1 cellular context compared by ENCODE assay signal in the genomic region with DNA sequence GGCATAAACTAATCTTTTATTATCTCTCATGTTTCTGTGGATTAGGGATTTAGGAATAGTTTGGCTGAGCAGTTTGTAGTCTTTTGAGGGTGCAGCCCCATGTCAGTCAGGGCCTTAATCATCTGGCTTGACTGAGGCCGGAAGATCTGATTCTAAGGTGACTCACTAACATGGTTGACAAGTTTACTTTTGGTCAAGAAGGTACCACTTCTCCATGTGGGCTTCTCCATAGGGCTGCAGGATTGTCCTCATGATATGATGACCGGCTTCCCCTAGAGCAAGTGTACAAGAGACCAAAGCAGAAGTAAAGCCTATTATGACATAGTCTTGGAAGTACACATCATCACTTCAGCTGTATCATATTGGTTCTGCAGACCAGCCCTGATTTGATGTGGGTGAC.
TF ChIP-seq lines count a peak whose summit lies in the region.

No MANE protein-coding gene starts in this region.

TF ChIP-seq in HepG2, 621 proteins besides CTCF, POLR2A, EP300 and RAD21:
- TF ChIP-seq CBX1 (IDR thresholded peaks at IDR 0.05; ENCODE audit: low read depth) (no peak), RFX1 (IDR thresholded peaks at IDR 0.05) (no peak), BHLHE40 (IDR thresholded peaks at IDR 0.05; ENCODE audit: low read length) (no peak), ZSCAN20 (CRISPR knock-in tag; IDR thresholded peaks at IDR 0.05; ENCODE audit: borderline replicate concordance) (no peak), ZNF335 (CRISPR knock-in tag; IDR thresholded peaks at IDR 0.05) (no peak), ZNF33A (CRISPR knock-in tag; IDR thresholded peaks at IDR 0.05; ENCODE audit: borderline replicate concordance) (no peak), ZNF660 (CRISPR knock-in tag; IDR thresholded peaks at IDR 0.05; ENCODE audit: borderline replicate concordance, low read depth) (no peak), ZNF737 (CRISPR knock-in tag; IDR thresholded peaks at IDR 0.05; ENCODE audit: borderline replicate concordance) (no peak), EED (CRISPR knock-in tag; IDR thresholded peaks at IDR 0.05) (no peak), U2AF2 (IDR thresholded peaks at IDR 0.05; ENCODE audit: low read depth, low read length) (no peak), SSRP1 (CRISPR knock-in tag; IDR thresholded peaks at IDR 0.05) (no peak), NCOA1 (CRISPR knock-in tag; IDR thresholded peaks at IDR 0.05) (no peak), MZF1 (CRISPR knock-in tag; IDR thresholded peaks at IDR 0.05; ENCODE audit: borderline replicate concordance) (no peak)
- TF ChIP-seq, protein P1, sequence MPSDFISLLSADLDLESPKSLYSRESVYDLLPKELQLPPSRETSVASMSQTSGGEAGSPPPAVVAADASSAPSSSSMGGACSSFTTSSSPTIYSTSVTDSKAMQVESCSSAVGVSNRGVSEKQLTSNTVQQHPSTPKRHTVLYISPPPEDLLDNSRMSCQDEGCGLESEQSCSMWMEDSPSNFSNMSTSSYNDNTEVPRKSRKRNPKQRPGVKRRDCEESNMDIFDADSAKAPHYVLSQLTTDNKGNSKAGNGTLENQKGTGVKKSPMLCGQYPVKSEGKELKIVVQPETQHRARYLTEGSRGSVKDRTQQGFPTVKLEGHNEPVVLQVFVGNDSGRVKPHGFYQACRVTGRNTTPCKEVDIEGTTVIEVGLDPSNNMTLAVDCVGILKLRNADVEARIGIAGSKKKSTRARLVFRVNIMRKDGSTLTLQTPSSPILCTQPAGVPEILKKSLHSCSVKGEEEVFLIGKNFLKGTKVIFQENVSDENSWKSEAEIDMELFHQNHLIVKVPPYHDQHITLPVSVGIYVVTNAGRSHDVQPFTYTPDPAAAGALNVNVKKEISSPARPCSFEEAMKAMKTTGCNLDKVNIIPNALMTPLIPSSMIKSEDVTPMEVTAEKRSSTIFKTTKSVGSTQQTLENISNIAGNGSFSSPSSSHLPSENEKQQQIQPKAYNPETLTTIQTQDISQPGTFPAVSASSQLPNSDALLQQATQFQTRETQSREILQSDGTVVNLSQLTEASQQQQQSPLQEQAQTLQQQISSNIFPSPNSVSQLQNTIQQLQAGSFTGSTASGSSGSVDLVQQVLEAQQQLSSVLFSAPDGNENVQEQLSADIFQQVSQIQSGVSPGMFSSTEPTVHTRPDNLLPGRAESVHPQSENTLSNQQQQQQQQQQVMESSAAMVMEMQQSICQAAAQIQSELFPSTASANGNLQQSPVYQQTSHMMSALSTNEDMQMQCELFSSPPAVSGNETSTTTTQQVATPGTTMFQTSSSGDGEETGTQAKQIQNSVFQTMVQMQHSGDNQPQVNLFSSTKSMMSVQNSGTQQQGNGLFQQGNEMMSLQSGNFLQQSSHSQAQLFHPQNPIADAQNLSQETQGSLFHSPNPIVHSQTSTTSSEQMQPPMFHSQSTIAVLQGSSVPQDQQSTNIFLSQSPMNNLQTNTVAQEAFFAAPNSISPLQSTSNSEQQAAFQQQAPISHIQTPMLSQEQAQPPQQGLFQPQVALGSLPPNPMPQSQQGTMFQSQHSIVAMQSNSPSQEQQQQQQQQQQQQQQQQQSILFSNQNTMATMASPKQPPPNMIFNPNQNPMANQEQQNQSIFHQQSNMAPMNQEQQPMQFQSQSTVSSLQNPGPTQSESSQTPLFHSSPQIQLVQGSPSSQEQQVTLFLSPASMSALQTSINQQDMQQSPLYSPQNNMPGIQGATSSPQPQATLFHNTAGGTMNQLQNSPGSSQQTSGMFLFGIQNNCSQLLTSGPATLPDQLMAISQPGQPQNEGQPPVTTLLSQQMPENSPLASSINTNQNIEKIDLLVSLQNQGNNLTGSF (CRISPR knock-in tag; IDR thresholded peaks at IDR 0.05): no peak
- TF ChIP-seq, protein P2, sequence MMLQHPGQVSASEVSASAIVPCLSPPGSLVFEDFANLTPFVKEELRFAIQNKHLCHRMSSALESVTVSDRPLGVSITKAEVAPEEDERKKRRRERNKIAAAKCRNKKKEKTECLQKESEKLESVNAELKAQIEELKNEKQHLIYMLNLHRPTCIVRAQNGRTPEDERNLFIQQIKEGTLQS (CRISPR knock-in tag; IDR thresholded peaks at IDR 0.05): no peak
- TF ChIP-seq, protein P3, sequence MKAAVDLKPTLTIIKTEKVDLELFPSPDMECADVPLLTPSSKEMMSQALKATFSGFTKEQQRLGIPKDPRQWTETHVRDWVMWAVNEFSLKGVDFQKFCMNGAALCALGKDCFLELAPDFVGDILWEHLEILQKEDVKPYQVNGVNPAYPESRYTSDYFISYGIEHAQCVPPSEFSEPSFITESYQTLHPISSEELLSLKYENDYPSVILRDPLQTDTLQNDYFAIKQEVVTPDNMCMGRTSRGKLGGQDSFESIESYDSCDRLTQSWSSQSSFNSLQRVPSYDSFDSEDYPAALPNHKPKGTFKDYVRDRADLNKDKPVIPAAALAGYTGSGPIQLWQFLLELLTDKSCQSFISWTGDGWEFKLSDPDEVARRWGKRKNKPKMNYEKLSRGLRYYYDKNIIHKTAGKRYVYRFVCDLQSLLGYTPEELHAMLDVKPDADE (CRISPR knock-in tag; IDR thresholded peaks at IDR 0.05): no peak
- TF ChIP-seq, protein P4, sequence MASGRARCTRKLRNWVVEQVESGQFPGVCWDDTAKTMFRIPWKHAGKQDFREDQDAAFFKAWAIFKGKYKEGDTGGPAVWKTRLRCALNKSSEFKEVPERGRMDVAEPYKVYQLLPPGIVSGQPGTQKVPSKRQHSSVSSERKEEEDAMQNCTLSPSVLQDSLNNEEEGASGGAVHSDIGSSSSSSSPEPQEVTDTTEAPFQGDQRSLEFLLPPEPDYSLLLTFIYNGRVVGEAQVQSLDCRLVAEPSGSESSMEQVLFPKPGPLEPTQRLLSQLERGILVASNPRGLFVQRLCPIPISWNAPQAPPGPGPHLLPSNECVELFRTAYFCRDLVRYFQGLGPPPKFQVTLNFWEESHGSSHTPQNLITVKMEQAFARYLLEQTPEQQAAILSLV (CRISPR knock-in tag; IDR thresholded peaks at IDR 0.05; ENCODE audit: borderline replicate concordance): no peak
- TF ChIP-seq, protein P5, sequence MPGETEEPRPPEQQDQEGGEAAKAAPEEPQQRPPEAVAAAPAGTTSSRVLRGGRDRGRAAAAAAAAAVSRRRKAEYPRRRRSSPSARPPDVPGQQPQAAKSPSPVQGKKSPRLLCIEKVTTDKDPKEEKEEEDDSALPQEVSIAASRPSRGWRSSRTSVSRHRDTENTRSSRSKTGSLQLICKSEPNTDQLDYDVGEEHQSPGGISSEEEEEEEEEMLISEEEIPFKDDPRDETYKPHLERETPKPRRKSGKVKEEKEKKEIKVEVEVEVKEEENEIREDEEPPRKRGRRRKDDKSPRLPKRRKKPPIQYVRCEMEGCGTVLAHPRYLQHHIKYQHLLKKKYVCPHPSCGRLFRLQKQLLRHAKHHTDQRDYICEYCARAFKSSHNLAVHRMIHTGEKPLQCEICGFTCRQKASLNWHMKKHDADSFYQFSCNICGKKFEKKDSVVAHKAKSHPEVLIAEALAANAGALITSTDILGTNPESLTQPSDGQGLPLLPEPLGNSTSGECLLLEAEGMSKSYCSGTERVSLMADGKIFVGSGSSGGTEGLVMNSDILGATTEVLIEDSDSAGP (CRISPR knock-in tag; IDR thresholded peaks at IDR 0.05; ENCODE audit: borderline replicate concordance): no peak
- TF ChIP-seq, protein P6, sequence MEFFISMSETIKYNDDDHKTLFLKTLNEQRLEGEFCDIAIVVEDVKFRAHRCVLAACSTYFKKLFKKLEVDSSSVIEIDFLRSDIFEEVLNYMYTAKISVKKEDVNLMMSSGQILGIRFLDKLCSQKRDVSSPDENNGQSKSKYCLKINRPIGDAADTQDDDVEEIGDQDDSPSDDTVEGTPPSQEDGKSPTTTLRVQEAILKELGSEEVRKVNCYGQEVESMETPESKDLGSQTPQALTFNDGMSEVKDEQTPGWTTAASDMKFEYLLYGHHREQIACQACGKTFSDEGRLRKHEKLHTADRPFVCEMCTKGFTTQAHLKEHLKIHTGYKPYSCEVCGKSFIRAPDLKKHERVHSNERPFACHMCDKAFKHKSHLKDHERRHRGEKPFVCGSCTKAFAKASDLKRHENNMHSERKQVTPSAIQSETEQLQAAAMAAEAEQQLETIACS (CRISPR knock-in tag; IDR thresholded peaks at IDR 0.05): no peak
TF ChIP-seq in HepG2: peak in this region for 0.
